In the genomic region with DNA sequence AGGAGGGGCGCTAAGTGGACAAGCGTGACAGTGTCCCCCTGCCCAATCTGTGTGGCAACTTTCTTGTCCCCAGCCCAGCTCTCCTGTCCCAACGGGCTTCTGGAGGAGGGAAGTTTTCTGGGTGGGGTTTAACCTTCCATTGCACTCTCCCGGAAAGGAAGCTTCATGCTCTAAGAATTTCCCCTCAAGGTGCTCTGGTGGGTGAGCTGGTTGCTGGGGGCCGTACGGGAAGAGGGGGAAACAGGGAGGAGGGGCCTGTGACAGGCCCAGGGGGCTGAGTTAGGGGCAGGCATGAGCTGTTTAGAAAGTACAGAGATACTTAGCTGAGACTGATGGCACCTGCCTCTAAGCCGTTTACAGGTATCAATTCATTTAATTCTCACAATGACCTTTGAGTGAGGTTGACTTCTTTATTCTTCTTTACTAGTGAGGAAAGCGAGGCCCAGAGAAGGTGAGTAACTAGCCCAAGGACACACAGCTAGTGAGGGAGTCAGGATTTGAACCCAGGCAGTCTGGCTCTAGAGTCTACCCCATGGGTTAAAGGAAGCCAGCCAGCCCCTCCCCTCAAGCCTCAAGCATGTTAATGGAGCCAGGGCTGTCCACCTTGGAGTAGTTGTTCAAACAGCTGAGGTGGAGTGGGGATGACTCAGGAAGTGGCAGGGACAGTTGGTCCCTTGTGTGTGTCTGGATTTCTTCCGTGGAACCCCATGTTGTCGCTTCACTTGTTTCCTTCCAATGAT, we compare ENCODE assay signal across 1 cellular context.
TF ChIP-seq lines count a peak whose summit lies in the region.

No MANE protein-coding gene starts in this region.

TF ChIP-seq in IMR-90, 13 proteins besides CTCF, POLR2A, EP300 and RAD21:
- TF ChIP-seq MXI1 (IDR thresholded peaks at IDR 0.05; ENCODE audit: borderline replicate concordance, low read depth, low read length): no peak
- no peak for TF ChIP-seq RFX5 (IDR thresholded peaks at IDR 0.05; ENCODE audit: low read depth, low read length)
- no peak for TF ChIP-seq MAFK (IDR thresholded peaks at IDR 0.05; ENCODE audit: low read depth, low read length)
- no peak for TF ChIP-seq MAZ (IDR thresholded peaks at IDR 0.05; ENCODE audit: borderline replicate concordance, low read depth, low read length)
- TF ChIP-seq, protein P1, sequence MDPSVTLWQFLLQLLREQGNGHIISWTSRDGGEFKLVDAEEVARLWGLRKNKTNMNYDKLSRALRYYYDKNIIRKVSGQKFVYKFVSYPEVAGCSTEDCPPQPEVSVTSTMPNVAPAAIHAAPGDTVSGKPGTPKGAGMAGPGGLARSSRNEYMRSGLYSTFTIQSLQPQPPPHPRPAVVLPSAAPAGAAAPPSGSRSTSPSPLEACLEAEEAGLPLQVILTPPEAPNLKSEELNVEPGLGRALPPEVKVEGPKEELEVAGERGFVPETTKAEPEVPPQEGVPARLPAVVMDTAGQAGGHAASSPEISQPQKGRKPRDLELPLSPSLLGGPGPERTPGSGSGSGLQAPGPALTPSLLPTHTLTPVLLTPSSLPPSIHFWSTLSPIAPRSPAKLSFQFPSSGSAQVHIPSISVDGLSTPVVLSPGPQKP (IDR thresholded peaks at IDR 0.05; ENCODE audit: borderline replicate concordance, low read depth, low read length): no peak
- TF ChIP-seq, protein P2, sequence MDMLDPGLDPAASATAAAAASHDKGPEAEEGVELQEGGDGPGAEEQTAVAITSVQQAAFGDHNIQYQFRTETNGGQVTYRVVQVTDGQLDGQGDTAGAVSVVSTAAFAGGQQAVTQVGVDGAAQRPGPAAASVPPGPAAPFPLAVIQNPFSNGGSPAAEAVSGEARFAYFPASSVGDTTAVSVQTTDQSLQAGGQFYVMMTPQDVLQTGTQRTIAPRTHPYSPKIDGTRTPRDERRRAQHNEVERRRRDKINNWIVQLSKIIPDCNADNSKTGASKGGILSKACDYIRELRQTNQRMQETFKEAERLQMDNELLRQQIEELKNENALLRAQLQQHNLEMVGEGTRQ (IDR thresholded peaks at IDR 0.05; ENCODE audit: low read depth, low read length): no peak
- TF ChIP-seq SMC3 (IDR thresholded peaks at IDR 0.05; ENCODE audit: low read depth, low read length): no peak
- TF ChIP-seq BHLHE40 (IDR thresholded peaks at IDR 0.05; ENCODE audit: low read depth, low read length): no peak
- TF ChIP-seq CHD1 (IDR thresholded peaks at IDR 0.05; ENCODE audit: low read depth, low read length): no peak
- no peak for TF ChIP-seq RCOR1 (IDR thresholded peaks at IDR 0.05; ENCODE audit: insufficient replicate concordance, low read length)
- TF ChIP-seq CEBPB (IDR thresholded peaks at IDR 0.05; ENCODE audit: low read depth, low read length): no peak
